In genomic region chr19:48798937-48799336, GRCh38 we compare ENCODE assay signal across 13 cellular contexts. TPM values are rescaled to one million over a fixed set of nuclear protein-coding genes. Genes with fewer than 3 reads are reported as not detected.
DNase-seq lines count a peak whose midpoint lies in the region; ATAC-seq and TF ChIP-seq lines count a peak whose summit lies in the region.
"Had no signal": no experiment of that assay in that cellular context is flagged by ENCODE, and none has a peak within 500 bp of the region (broad histone marks: within the 10 kb centered on the region; RNA-seq: fewer than 3 reads in every experiment).

No MANE protein-coding gene starts in this region.

- ATAC-seq in HG02840 (IDR thresholded peaks at IDR 0.05; ENCODE audit: low FRiP score, unreplicated experiment), result no peak
- ATAC-seq: foreskin keratinocyte had no signal

- H3K4me3 Mint-ChIP-seq in osteocyte (ENCODE audit: unreplicated experiment), result peak overlapping the region; percentile 14
- H3K4me3 Mint-ChIP-seq: central memory CD8-positive, alpha-beta T cell had no signal

- H3K27me3 ChIP-seq in sigmoid colon (no peaks in the 10 kb centered on the region), ascending aorta (no peaks in the 10 kb centered on the region)
- H3K27me3 ChIP-seq: foreskin keratinocyte had no signal

- H3K9me3 ChIP-seq in sigmoid colon, result no peaks in the 10 kb centered on the region
- H3K9me3 ChIP-seq in ascending aorta, result no peaks in the 10 kb centered on the region
- H3K9me3 ChIP-seq: left ventricle myocardium inferior had no signal

- TF ChIP-seq EP300 in sigmoid colon (IDR thresholded peaks at IDR 0.05), result no peak

- H3K36me3 ChIP-seq in sigmoid colon (peaks cover 0 to 14% (median 0%) of the 10 kb centered on the region in 4 donors), ascending aorta (peaks cover 16 to 17% of the 10 kb centered on the region in 2 donors)
- H3K36me3 ChIP-seq: left ventricle myocardium inferior had no signal

- 65 to 89% methylated on average over 6 of the region's 6 CpGs for WGBS in sigmoid colon, 2 donors

- intact Hi-C loops in sigmoid colon (cut with DNase I), result loop anchor here (5.0 kb wide), 1 partner anchor 163 kb away; no protein-coding TSS in a partner anchor
- intact Hi-C loops in ascending aorta (cut with DNase I), result no loop called here

- H3K4me1 Mint-ChIP-seq in osteocyte (ENCODE audit: unreplicated experiment), result peaks cover 35% of the 10 kb centered on the region

- TF ChIP-seq POLR2A in sigmoid colon (IDR thresholded peaks at IDR 0.05), result no peak

- H3K9me3 Mint-ChIP-seq in osteocyte (ENCODE audit: unreplicated experiment), result no peaks in the 10 kb centered on the region
- H3K9me3 Mint-ChIP-seq: central memory CD8-positive, alpha-beta T cell had no signal

- H3K4me1 ChIP-seq in sigmoid colon (peaks cover 0 to 21% (median 20%) of the 10 kb centered on the region in 4 donors), ascending aorta (peaks cover 4 to 8% of the 10 kb centered on the region in 2 donors)

- no peaks in the 10 kb centered on the region for H3K36me3 Mint-ChIP-seq in osteocyte (ENCODE audit: unreplicated experiment)

- no peaks in the 10 kb centered on the region for H3K27me3 Mint-ChIP-seq in osteocyte (ENCODE audit: unreplicated experiment)
- H3K27me3 Mint-ChIP-seq: central memory CD8-positive, alpha-beta T cell had no signal

- H3K27ac Mint-ChIP-seq in osteocyte (ENCODE audit: unreplicated experiment), result peak overlapping the region; percentile 83

- DNase-seq in GDM1 (lab: John Stamatoyannopoulos, UW) (peak; percentile 24), NCI-H2171 (lab: John Stamatoyannopoulos, UW) (peak; percentile 35), ecto neural progenitor cell (ENCODE audit: low spot score) (peak; percentile 66), osteocyte (ENCODE audit: extremely low spot score, unreplicated experiment) (no peak), sigmoid colon (no peak), ascending aorta (ENCODE audit: low spot score in 2 of 2) (no peak)
- DNase-seq: left ventricle myocardium inferior, NCI-H510A treated with DMSO at 0.1 percent for 48 hours, nucleus accumbens had no signal

- TF ChIP-seq CTCF in osteocyte (IDR thresholded peaks at IDR 0.05) (no peak), sigmoid colon (IDR thresholded peaks at IDR 0.05) (no peak), ascending aorta (IDR thresholded peaks at IDR 0.05) (no peak)

- H3K4me3 ChIP-seq in sigmoid colon, result no peak overlapping the region
- no peak overlapping the region for H3K4me3 ChIP-seq in ascending aorta
- H3K4me3 ChIP-seq: left ventricle myocardium inferior, SK-N-MC had no signal

- H3K27ac ChIP-seq in sigmoid colon (no peak overlapping the region), ascending aorta (peak overlapping the region in 1 of 2 donors; percentile 30)
- H3K27ac ChIP-seq: foreskin keratinocyte, left ventricle myocardium inferior, SK-N-MC had no signal

RNA-seq across cellular contexts. Expression of gene BCAT2, which starts 11.9 kb away (rescaled TPM):
- total RNA-seq in osteocyte, result 48.5 and 50.5 TPM in 2 replicates
- total RNA-seq in sigmoid colon, result 10 to 100 TPM; 29.8 to 46.7 (median 32.9) TPM
- 10 to 100 TPM; 52.7 to 61.0 (median 54.1) TPM for polyA plus RNA-seq in sigmoid colon
- total RNA-seq in ascending aorta, result 42.4 TPM

RNA-seq across cellular contexts. Expression of gene HSD17B14, which starts 37.4 kb away (rescaled TPM):
- total RNA-seq in osteocyte, result 23.9 and 29.1 TPM in 2 replicates
- 10 to 100 TPM; 14.1 to 20.1 (median 18.3) TPM for total RNA-seq in sigmoid colon
- polyA plus RNA-seq in sigmoid colon, result 10 to 100 TPM in 1 of 3 donors, 1 to 10 TPM in 2; 4.3 to 21.0 (median 4.9) TPM
- 9.8 TPM for total RNA-seq in ascending aorta

RNA-seq across cellular contexts. Expression of gene FGF21, which starts 43.6 kb away (rescaled TPM):
- total RNA-seq in osteocyte (not detected in 2 replicates), sigmoid colon (not detected), ascending aorta (not detected)
- not detected for polyA plus RNA-seq in sigmoid colon
- total RNA-seq: foreskin keratinocyte, left ventricle myocardium inferior had no signal
- polyA plus RNA-seq: foreskin keratinocyte had no signal

RNA-seq across cellular contexts. Expression of gene FUT1, which starts 46.5 kb away (rescaled TPM):
- total RNA-seq in osteocyte (0.11 TPM in 1 of 2 replicates, not detected in the other), sigmoid colon (under 1 TPM in 3 of 4 donors, not detected in 1; 0.41 to 0.71 (median 0.49) TPM), ascending aorta (3.8 TPM)
- under 1 TPM in 2 of 3 donors, not detected in 1; under 0.01 to 0.80 TPM for polyA plus RNA-seq in sigmoid colon

RNA-seq across cellular contexts. Expression of gene IZUMO1, which starts 52.2 kb away (rescaled TPM):
- total RNA-seq in osteocyte (not detected in 2 replicates), sigmoid colon (not detected), ascending aorta (not detected)
- 1 to 10 TPM in 1 of 3 donors, under 1 TPM in 1, not detected in 1; 0.15 to 1.8 TPM for polyA plus RNA-seq in sigmoid colon

Comparison
In these comparisons a context has a peak if more than half of its experiments do, and no peak if none do; other contexts are left out.
1. DNase-seq: peak in GDM1 (single experiment), NCI-H2171 (single experiment) and ecto neural progenitor cell (single experiment); none in osteocyte (single experiment), sigmoid colon (single experiment) and ascending aorta (0 of 2).